ENCODE assay signal across 35 cellular contexts in genomic region chr7:89041240-89041639, GRCh38.
"Had no signal": no experiment of that assay in that cellular context is flagged by ENCODE, and none has a peak within 500 bp of the region (broad histone marks: within the 10 kb centered on the region; RNA-seq: fewer than 3 reads in every experiment).

No MANE protein-coding gene starts in this region.

- DNase-seq: Karpas-422, Kasumi-1, MG63, MM.1S, MV-4-11, NCI-H1048, NCI-H1092, NCI-H1092 treated with DMSO at 0.1 percent for 48 hours, NCI-H1105, NCI-H1105 treated with DMSO at 0.1 percent for 48 hours, NCI-H1417, NCI-H1417 treated with DMSO at 0.1 percent for 48 hours, NCI-H1436, NCI-H1436 treated with DMSO at 0.1 percent for 48 hours, NCI-H146, NCI-H1694, NCI-H1694 treated with DMSO at 0.1 percent for 48 hours, NCI-H187, NCI-H187 treated with DMSO at 0.1 percent for 48 hours, NCI-H1930, NCI-H2029, NCI-H2029 treated with DMSO at 0.1 percent for 48 hours, NCI-H2081, NCI-H2081 treated with DMSO at 0.1 percent for 48 hours, NCI-H2107, NCI-H2171, NCI-H2171 treated with DMSO at 0.1 percent for 48 hours, NCI-H2227 treated with DMSO at 0.1 percent for 48 hours, NCI-H226, NCI-H345, NCI-H446, NCI-H446 treated with DMSO at 0.1 percent for 48 hours, NCI-H510A, NCI-H510A treated with DMSO at 0.1 percent for 48 hours had no signal

- H3K4me3 ChIP-seq: MG63 had no signal

- H3K9ac ChIP-seq: KMS-11 had no signal

- H3K9me3 ChIP-seq: MG63 had no signal

- H3K27ac ChIP-seq: KMS-11 had no signal

- H3K36me3 ChIP-seq: MG63 had no signal

- H3K4me2 ChIP-seq: KMS-11 had no signal

- H3K27me3 ChIP-seq: MG63 had no signal
